Comparison of ENCODE assay signal across 8 cellular contexts in the genomic region with DNA sequence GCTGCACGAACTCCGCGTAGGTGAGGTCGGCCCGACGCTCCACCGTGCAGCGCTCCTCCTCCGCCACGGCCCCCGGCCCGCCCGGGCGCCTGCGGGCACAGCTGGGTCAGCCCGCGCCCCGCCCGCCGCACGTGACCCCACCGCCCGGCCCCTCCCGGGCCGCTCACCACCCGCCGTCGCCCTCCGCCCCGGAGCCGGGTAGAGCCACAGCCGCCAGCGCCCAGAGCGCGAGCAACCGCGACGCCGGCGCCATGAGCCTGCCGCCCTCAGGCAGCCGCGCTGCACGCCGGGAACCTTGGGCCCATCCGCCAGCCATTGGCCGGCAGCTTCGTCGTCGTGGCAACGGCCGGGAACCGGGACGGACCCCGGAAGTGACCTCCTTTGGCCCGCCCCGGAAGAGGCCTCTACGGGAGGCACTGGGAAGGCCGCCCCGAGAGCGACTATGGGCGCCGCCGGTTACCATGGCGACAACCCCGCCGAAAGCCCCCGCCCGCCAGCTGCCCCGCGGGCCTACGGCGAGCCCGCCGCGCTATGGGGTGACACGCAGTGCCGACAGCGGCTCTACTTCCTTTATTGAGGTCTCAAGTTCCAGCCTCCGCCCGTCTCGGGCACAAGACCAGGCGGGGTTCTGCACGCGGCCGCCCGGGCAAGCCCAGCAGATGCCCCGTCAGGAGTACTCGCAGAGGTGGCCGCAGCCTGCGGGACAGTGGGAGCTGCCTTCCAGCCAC. TPM values are rescaled to one million over a fixed set of nuclear protein-coding genes. Genes with fewer than 3 reads are reported as not detected.
DNase-seq lines count a peak whose midpoint lies in the region; ATAC-seq and TF ChIP-seq lines count a peak whose summit lies in the region.

A gene with protein sequence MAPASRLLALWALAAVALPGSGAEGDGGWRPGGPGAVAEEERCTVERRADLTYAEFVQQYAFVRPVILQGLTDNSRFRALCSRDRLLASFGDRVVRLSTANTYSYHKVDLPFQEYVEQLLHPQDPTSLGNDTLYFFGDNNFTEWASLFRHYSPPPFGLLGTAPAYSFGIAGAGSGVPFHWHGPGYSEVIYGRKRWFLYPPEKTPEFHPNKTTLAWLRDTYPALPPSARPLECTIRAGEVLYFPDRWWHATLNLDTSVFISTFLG (minus strand): TSS at position 268 of the 728 bp plus-strand sequence. CDS start 15 bp downstream, at position 253.

- DNase-seq in AG10803 (ENCODE audit: low read depth) (peak; percentile 94), NCI-H510A (lab: John Stamatoyannopoulos, UW) (peak; percentile 83), cerebellar nuclear complex (lab: John Stamatoyannopoulos, UW) (peak; percentile 37 to 70), kidney epithelial cell (ENCODE audit: low read depth) (peak; percentile 87)
- DNase-seq in activated CD4-positive, alpha-beta T cell treated with anti-CD3 and anti-CD28 coated beads for 24 hours (ENCODE audit: low read depth in 2 of 2), result peak; percentile 94 to 95
- DNase-seq in stimulated activated CD4-positive, alpha-beta T cell treated with anti-CD3 and anti-CD28 coated beads, Interleukin-15, amount 100 ng/mL, for 1 hour (ENCODE audit: low read depth in 1 of 2, low spot score in 1 of 2), result peak; percentile 92 to 97

- TF ChIP-seq CTCF in AG10803 (conservative IDR thresholded peaks at IDR 0.05; ENCODE audit: low read length) (no peak), kidney epithelial cell (IDR thresholded peaks at IDR 0.05; ENCODE audit: insufficient read depth, low read length, poor library complexity, severe bottlenecking) (no peak)

- H3K27me3 ChIP-seq in kidney epithelial cell (ENCODE audit: control insufficient read depth, insufficient read depth, low read length), result no peaks in the 10 kb centered on the region

- peaks cover 1% of the 10 kb centered on the region for H3K36me3 ChIP-seq in kidney epithelial cell (ENCODE audit: control insufficient read depth, insufficient read depth, low read length)

- H3K4me3 ChIP-seq in AG10803 (ENCODE audit: low read length) (peak within 1 kb of the TSS; percentile 62), kidney epithelial cell (ENCODE audit: low read depth, low read length) (peak within 1 kb of the TSS; percentile 81)

- ATAC-seq in GM19043 (IDR thresholded peaks at IDR 0.05; ENCODE audit: low read depth, unreplicated experiment) (peak; percentile 67), HG03354 (IDR thresholded peaks at IDR 0.05; ENCODE audit: poor library complexity, severe bottlenecking, unreplicated experiment) (peak; percentile 62)

RNA-seq across cellular contexts. Expression of the gene that starts here (rescaled TPM):
- 59.4 and 72.8 TPM in 2 replicates for total RNA-seq in kidney epithelial cell

Comparison
In these comparisons a context has a peak if more than half of its experiments do, and no peak if none do; other contexts are left out.
1. Peak in every context shown above with its lines: DNase-seq, ATAC-seq and H3K4me3 ChIP-seq.